1 cellular context compared by ENCODE assay signal in the genomic region with DNA sequence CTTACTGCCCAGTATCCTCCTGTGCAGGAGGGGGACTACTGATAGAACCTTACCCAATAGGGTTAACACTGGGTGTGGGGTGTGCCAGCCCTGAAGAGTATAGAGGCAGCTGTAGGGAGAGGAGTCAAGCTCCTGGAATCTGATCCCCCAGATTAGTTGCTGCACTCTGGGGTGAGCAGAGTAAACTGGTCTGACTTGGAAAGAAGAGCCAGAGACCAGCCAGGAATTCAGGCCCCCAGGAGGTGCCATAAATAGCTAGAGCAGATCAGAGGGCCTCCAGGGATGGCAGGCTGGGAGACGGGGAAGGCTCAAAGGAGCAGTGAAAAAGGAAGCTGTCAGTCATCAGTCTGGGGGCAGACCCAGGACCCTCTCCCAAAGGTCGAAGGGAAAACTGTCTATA.
TF ChIP-seq lines count a peak whose summit lies in the region.

No MANE protein-coding gene starts in this region.

TF ChIP-seq in IMR-90, 13 proteins besides CTCF, POLR2A, EP300 and RAD21:
- TF ChIP-seq MAFK (IDR thresholded peaks at IDR 0.05; ENCODE audit: low read depth, low read length) (no peak), RCOR1 (IDR thresholded peaks at IDR 0.05; ENCODE audit: insufficient replicate concordance, low read length) (no peak), CEBPB (IDR thresholded peaks at IDR 0.05; ENCODE audit: low read depth, low read length) (no peak), MAZ (IDR thresholded peaks at IDR 0.05; ENCODE audit: borderline replicate concordance, low read depth, low read length) (no peak), NFE2L2 (IDR thresholded peaks at IDR 0.05; ENCODE audit: low read depth, low read length) (no peak), MXI1 (IDR thresholded peaks at IDR 0.05; ENCODE audit: borderline replicate concordance, low read depth, low read length) (no peak), SMC3 (IDR thresholded peaks at IDR 0.05; ENCODE audit: low read depth, low read length) (no peak), CHD1 (IDR thresholded peaks at IDR 0.05; ENCODE audit: low read depth, low read length) (no peak), RFX5 (IDR thresholded peaks at IDR 0.05; ENCODE audit: low read depth, low read length) (no peak), FOS (IDR thresholded peaks at IDR 0.05; ENCODE audit: low read depth, low read length) (no peak), BHLHE40 (IDR thresholded peaks at IDR 0.05; ENCODE audit: low read depth, low read length) (no peak)
- TF ChIP-seq, protein P1, sequence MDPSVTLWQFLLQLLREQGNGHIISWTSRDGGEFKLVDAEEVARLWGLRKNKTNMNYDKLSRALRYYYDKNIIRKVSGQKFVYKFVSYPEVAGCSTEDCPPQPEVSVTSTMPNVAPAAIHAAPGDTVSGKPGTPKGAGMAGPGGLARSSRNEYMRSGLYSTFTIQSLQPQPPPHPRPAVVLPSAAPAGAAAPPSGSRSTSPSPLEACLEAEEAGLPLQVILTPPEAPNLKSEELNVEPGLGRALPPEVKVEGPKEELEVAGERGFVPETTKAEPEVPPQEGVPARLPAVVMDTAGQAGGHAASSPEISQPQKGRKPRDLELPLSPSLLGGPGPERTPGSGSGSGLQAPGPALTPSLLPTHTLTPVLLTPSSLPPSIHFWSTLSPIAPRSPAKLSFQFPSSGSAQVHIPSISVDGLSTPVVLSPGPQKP (IDR thresholded peaks at IDR 0.05; ENCODE audit: borderline replicate concordance, low read depth, low read length): no peak
- TF ChIP-seq, protein P2, sequence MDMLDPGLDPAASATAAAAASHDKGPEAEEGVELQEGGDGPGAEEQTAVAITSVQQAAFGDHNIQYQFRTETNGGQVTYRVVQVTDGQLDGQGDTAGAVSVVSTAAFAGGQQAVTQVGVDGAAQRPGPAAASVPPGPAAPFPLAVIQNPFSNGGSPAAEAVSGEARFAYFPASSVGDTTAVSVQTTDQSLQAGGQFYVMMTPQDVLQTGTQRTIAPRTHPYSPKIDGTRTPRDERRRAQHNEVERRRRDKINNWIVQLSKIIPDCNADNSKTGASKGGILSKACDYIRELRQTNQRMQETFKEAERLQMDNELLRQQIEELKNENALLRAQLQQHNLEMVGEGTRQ (IDR thresholded peaks at IDR 0.05; ENCODE audit: low read depth, low read length): no peak
